24 cellular contexts compared by ENCODE assay signal in the genomic region with DNA sequence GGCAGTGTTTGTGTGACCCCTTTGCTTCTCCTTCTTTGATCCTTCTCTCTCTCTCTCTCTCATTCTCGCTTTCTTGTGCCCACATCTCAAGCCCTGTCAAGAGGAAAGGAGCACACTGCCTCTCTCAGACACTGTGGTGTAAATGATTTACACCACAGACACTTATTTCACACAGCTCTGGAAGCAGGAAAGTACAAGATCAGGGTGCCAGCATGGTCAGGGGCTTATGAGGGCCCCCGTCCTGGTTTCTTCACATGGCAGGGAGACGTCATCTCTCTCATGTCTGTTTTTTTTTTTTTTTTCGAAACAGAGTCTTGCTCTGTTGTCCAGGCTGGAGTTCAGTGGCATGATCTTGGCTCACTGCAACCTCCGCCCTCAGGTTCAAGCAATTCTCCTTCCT. TPM values are rescaled to one million over a fixed set of nuclear protein-coding genes. Genes with fewer than 3 reads are reported as not detected.
"Had no signal": no experiment of that assay in that cellular context is flagged by ENCODE, and none has a peak within 500 bp of the region (broad histone marks: within the 10 kb centered on the region; RNA-seq: fewer than 3 reads in every experiment).

No MANE protein-coding gene starts in this region.

- H3K9ac ChIP-seq: SK-N-SH had no signal

- H3K9me3 ChIP-seq: SK-N-SH had no signal

- DNase-seq: KBM-7, NCI-H1092, NCI-H1105 treated with DMSO at 0.1 percent for 48 hours, NCI-H1417 treated with DMSO at 0.1 percent for 48 hours, NCI-H146, NCI-H1694 treated with DMSO at 0.1 percent for 48 hours, NCI-H1930, NCI-H2081 treated with DMSO at 0.1 percent for 48 hours, NCI-H2171, NCI-H226, NCI-H446, NCI-H510A, NCI-H524 treated with DMSO at 0.1 percent for 48 hours, NCI-H69, NCI-H774, Right ventricle myocardium superior, RPMI8226, SK-N-SH, SW 1271 had no signal

- H3K4me2 ChIP-seq: SK-N-SH had no signal

- H3K27ac ChIP-seq: HL-60 had no signal

- FAIRE-seq: HTR-8/SVneo, RCC 7860 had no signal

RNA-seq across cellular contexts. Expression of gene FABP6, which starts 6.4 kb away (rescaled TPM):
- total RNA-seq: LHCN-M2, MCF 10A had no signal
